Comparison of ENCODE assay signal across 10 cellular contexts in genomic region chr10:95517536-95518454, GRCh38. TPM values are rescaled to one million over a fixed set of nuclear protein-coding genes. Genes with fewer than 3 reads are reported as not detected.
DNase-seq lines count a peak whose midpoint lies in the region; ATAC-seq, FAIRE-seq and TF ChIP-seq lines count a peak whose summit lies in the region.
"Had no signal": no experiment of that assay in that cellular context is flagged by ENCODE, and none has a peak within 500 bp of the region (broad histone marks: within the 10 kb centered on the region; RNA-seq: fewer than 3 reads in every experiment).

No MANE protein-coding gene starts in this region.

- H3K4me1 Mint-ChIP-seq in WTC11, result peaks cover 56% of the 10 kb centered on the region

- POLR2A ChIA-PET in WTC11 (lab: Charles Lee), result no interaction called here

- no peaks in the 10 kb centered on the region for H3K27me3 Mint-ChIP-seq in WTC11 (ENCODE audit: low read depth)

- no peak for TF ChIP-seq CTCF in WTC11 (IDR thresholded peaks at IDR 0.05)
- no peak for TF ChIP-seq CTCF in heart right ventricle (IDR thresholded peaks at IDR 0.05)

- no peaks in the 10 kb centered on the region for H3K9me3 Mint-ChIP-seq in WTC11

- FAIRE-seq in small intestine (lab: Jason Lieb, UNC), result no peak
- FAIRE-seq: endometrium had no signal

- H3K4me3 ChIP-seq in heart right ventricle, result no peak overlapping the region
- H3K4me3 ChIP-seq in small intestine (ENCODE audit: low read depth in 1 of 2, low read length in 2 of 2), result no peak overlapping the region

- peaks cover 22 to 99% (median 89%) of the 10 kb centered on the region in 9 donors for H3K4me1 ChIP-seq in heart right ventricle
- H3K4me1 ChIP-seq in small intestine (ENCODE audit: control insufficient read depth in 2 of 2, insufficient read depth in 1 of 2, low read depth in 1 of 2, low read length in 1 of 2), result peaks cover 0 to under 1% of the 10 kb centered on the region in 2 donors

- H3K36me3 ChIP-seq in heart right ventricle (no peaks in the 10 kb centered on the region), small intestine (ENCODE audit: control insufficient read depth in 2 of 2, insufficient read depth in 2 of 2, low read length in 2 of 2) (no peaks in the 10 kb centered on the region)

- H3K4me3 Mint-ChIP-seq in WTC11, result no peak overlapping the region

- H3K9me3 ChIP-seq in heart right ventricle (no peaks in the 10 kb centered on the region), small intestine (ENCODE audit: control insufficient read depth, low read depth) (no peaks in the 10 kb centered on the region)

- H3K36me3 Mint-ChIP-seq in WTC11, result no peaks in the 10 kb centered on the region

- intact Hi-C loops in heart right ventricle (cut with DNase I), result loop anchor here in 1 of 10 donors (5.0 kb wide), 1 partner anchor 40 kb away; no protein-coding TSS in a partner anchor

- no peak for ATAC-seq in WTC11
- ATAC-seq in heart right ventricle, result peak in 5 of 8 donors; percentile 25 to 71 (median 38)

- peak overlapping the region; percentile 7 to 85 (median 72) for H3K27ac ChIP-seq in heart right ventricle
- H3K27ac ChIP-seq in small intestine (ENCODE audit: low read depth in 1 of 2, low read length in 1 of 2), result peak overlapping the region in 1 of 2 donors; percentile 68

- DNase-seq in HK-2 (ENCODE audit: unreplicated experiment), result peak; percentile 71
- no peak for DNase-seq in WTC11 (ENCODE audit: low spot score)
- DNase-seq in heart right ventricle, result no peak
- DNase-seq in small intestine, result peak; percentile 75
- no peak for DNase-seq in GOT3 (lab: John Stamatoyannopoulos, UW)
- DNase-seq in T-helper 1 cell, result no peak
- DNase-seq in activated CD4-positive, alpha-beta T cell treated with anti-CD3 and anti-CD28 coated beads, Interleukin-2, amount 50 U/mL, for 4 hours, result no peak
- DNase-seq in NCI-H345 treated with DMSO at 0.1 percent for 48 hours (lab: John Stamatoyannopoulos, UW; ENCODE audit: unreplicated experiment), result no peak
- DNase-seq: NK-92 treated with Interleukin-12 subunit alpha and Interleukin-12 subunit beta, amount 100 ng/mL, for 24 hours had no signal

- H3K27me3 ChIP-seq in heart right ventricle, result no peaks in the 10 kb centered on the region
- no peaks in the 10 kb centered on the region for H3K27me3 ChIP-seq in small intestine (ENCODE audit: control insufficient read depth in 2 of 2, insufficient read depth in 2 of 2, low read length in 2 of 2)

- CTCF ChIA-PET in WTC11 (lab: Charles Lee), result interaction anchor here (1.4 kb wide), 1 partner anchor 41 kb away, joined by 4 read pairs; no protein-coding TSS in a partner anchor

- H3K27ac Mint-ChIP-seq in WTC11, result peak overlapping the region; percentile 41; the same call in 1 of the 2 replicates

- WGBS in heart right ventricle, 2 donors, result 28 to 32% methylated on average over 5 of the region's 5 CpGs
- 25 to 51% (median 30%) methylated on average over 5 of the region's 5 CpGs for WGBS in small intestine, 3 donors

TF ChIP-seq in WTC11, 78 proteins besides CTCF, POLR2A, EP300 and RAD21 (continues in another document):
- no peak for TF ChIP-seq ZNF232 (CRISPR knock-in tag; IDR thresholded peaks at IDR 0.05)
- TF ChIP-seq MAX (CRISPR knock-in tag; IDR thresholded peaks at IDR 0.05), result no peak
- no peak for TF ChIP-seq ZNF317 (CRISPR knock-in tag; IDR thresholded peaks at IDR 0.05; ENCODE audit: borderline replicate concordance, low read depth)
- no peak for TF ChIP-seq NR3C1 (CRISPR knock-in tag; conservative IDR thresholded peaks at IDR 0.05; ENCODE audit: low read depth)
- no peak for TF ChIP-seq ELF4 (CRISPR knock-in tag; IDR thresholded peaks at IDR 0.05; ENCODE audit: low read depth)
- TF ChIP-seq, protein P1, sequence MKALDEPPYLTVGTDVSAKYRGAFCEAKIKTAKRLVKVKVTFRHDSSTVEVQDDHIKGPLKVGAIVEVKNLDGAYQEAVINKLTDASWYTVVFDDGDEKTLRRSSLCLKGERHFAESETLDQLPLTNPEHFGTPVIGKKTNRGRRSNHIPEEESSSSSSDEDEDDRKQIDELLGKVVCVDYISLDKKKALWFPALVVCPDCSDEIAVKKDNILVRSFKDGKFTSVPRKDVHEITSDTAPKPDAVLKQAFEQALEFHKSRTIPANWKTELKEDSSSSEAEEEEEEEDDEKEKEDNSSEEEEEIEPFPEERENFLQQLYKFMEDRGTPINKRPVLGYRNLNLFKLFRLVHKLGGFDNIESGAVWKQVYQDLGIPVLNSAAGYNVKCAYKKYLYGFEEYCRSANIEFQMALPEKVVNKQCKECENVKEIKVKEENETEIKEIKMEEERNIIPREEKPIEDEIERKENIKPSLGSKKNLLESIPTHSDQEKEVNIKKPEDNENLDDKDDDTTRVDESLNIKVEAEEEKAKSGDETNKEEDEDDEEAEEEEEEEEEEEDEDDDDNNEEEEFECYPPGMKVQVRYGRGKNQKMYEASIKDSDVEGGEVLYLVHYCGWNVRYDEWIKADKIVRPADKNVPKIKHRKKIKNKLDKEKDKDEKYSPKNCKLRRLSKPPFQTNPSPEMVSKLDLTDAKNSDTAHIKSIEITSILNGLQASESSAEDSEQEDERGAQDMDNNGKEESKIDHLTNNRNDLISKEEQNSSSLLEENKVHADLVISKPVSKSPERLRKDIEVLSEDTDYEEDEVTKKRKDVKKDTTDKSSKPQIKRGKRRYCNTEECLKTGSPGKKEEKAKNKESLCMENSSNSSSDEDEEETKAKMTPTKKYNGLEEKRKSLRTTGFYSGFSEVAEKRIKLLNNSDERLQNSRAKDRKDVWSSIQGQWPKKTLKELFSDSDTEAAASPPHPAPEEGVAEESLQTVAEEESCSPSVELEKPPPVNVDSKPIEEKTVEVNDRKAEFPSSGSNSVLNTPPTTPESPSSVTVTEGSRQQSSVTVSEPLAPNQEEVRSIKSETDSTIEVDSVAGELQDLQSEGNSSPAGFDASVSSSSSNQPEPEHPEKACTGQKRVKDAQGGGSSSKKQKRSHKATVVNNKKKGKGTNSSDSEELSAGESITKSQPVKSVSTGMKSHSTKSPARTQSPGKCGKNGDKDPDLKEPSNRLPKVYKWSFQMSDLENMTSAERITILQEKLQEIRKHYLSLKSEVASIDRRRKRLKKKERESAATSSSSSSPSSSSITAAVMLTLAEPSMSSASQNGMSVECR (CRISPR knock-in tag; IDR thresholded peaks at IDR 0.05; ENCODE audit: borderline replicate concordance), result no peak
- no peak for TF ChIP-seq PRDM15 (CRISPR knock-in tag; IDR thresholded peaks at IDR 0.05)
- TF ChIP-seq ETV6 (CRISPR knock-in tag; IDR thresholded peaks at IDR 0.05), result no peak
- no peak for TF ChIP-seq TEAD1 (CRISPR knock-in tag; IDR thresholded peaks at IDR 0.05)
- no peak for TF ChIP-seq ZNF281 (CRISPR knock-in tag; IDR thresholded peaks at IDR 0.05)

RNA-seq across cellular contexts. Expression of gene SORBS1, which starts 43.4 kb away (rescaled TPM):
- total RNA-seq in WTC11 (2021), result 33.8 to 39.9 TPM (median 34.3 TPM) in 3 replicates
- 1,000 to 10,000 TPM in 6 of 10 donors, 100 to 1,000 TPM in 4; 528 to 1,253 (median 1,130) TPM for total RNA-seq in heart right ventricle
- polyA plus RNA-seq in heart right ventricle, result 100 to 1,000 TPM; 140 to 350 TPM
- polyA plus RNA-seq in small intestine, result 10 to 100 TPM in 1 of 3 donors, 1 to 10 TPM in 2; 4.9 to 32.9 (median 7.3) TPM

Comparison
In these comparisons a context has a peak if more than half of its experiments do, and no peak if none do; other contexts are left out.
1. DNase-seq: peak in HK-2 (single experiment) and small intestine (single experiment); none in WTC11 (single experiment), heart right ventricle (0 of 2), GOT3 (single experiment), T-helper 1 cell (0 of 5), activated CD4-positive, alpha-beta T cell treated with anti-CD3 and anti-CD28 coated beads, Interleukin-2, amount 50 U/mL, for 4 hours (0 of 2) and NCI-H345 treated with DMSO at 0.1 percent for 48 hours (single experiment).
2. RNA of gene SORBS1, which starts 43.4 kb away (total RNA-seq): 528 to 1,253 TPM in heart right ventricle; 33.8 to 39.9 TPM in WTC11; every median in the first group is over 10 times any median in the second.